In the genomic region with DNA sequence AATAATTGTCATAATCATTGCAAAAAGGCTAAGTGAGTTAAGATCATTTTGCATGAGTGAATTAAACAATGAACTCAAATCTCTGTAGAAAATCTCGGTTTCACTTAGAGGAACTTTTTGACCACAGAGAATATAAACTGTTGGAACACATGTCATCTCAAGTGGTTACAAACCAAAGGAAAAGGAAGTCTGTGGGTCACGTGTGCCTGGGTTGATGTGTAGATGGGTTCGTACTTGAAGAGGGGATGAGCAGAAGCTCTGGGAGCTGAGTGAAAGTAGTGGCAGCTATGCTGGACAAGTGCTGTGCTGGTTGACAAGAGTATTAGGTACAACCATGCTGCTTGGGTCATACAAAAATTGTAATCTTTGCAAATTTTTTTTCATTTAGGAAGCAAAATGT, we compare ENCODE assay signal across 13 cellular contexts. TPM values are rescaled to one million over a fixed set of nuclear protein-coding genes. Genes with fewer than 3 reads are reported as not detected.
A peak's percentile ranks its signal among the peaks of the same experiment; 100 is the strongest.
DNase-seq lines count a peak whose midpoint lies in the region; ATAC-seq and TF ChIP-seq lines count a peak whose summit lies in the region.
"Had no signal": no experiment of that assay in that cellular context is flagged by ENCODE, and none has a peak within 500 bp of the region (broad histone marks: within the 10 kb centered on the region; RNA-seq: fewer than 3 reads in every experiment).

No MANE protein-coding gene starts in this region.

- H3K36me3 Mint-ChIP-seq in activated CD8-positive, alpha-beta T cell treated with anti-CD3 and anti-CD28 coated beads for 36 hours (ENCODE audit: low read depth) = peaks cover 61% of the 10 kb centered on the region

- no peaks in the 10 kb centered on the region for H3K27me3 ChIP-seq in BLaER1

- no peak overlapping the region for H3K27ac ChIP-seq in BLaER1
- H3K27ac ChIP-seq: VCaP had no signal

- H3K4me1 Mint-ChIP-seq in activated CD8-positive, alpha-beta T cell treated with anti-CD3 and anti-CD28 coated beads for 36 hours (ENCODE audit: low read depth) = peaks cover 55% of the 10 kb centered on the region

- H3K36me3 ChIP-seq in BLaER1 = peaks cover 85% of the 10 kb centered on the region

- no peak overlapping the region for H3K4me3 ChIP-seq in BLaER1
- H3K4me3 ChIP-seq: lung had no signal

- no peak overlapping the region for H3K27ac Mint-ChIP-seq in activated CD8-positive, alpha-beta T cell treated with anti-CD3 and anti-CD28 coated beads for 36 hours

- TF ChIP-seq CTCF in activated CD8-positive, alpha-beta T cell treated with anti-CD3 and anti-CD28 coated beads for 36 hours (IDR thresholded peaks at IDR 0.05) = no peak
- no peak for TF ChIP-seq CTCF in GM13976 (IDR thresholded peaks at IDR 0.05; ENCODE audit: borderline replicate concordance, control extremely low read depth, extremely low read depth, insufficient read depth, missing control alignments)

- H3K4me2 ChIP-seq in BLaER1 = peak overlapping the region; percentile 79

- DNase-seq in activated CD8-positive, alpha-beta T cell treated with anti-CD3 and anti-CD28 coated beads for 36 hours = peak; percentile 55
- no peak for DNase-seq in posterior vena cava (ENCODE audit: low spot score)
- no peak for DNase-seq in GM13976 (ENCODE audit: low spot score)
- DNase-seq in iPS-NIHi11 (ENCODE audit: low spot score) = no peak
- DNase-seq in putamen (ENCODE audit: low spot score) = no peak
- DNase-seq: amniotic stem cell, NCI-H2171 had no signal

- H4K20me1 ChIP-seq in BLaER1 = peaks cover 41% of the 10 kb centered on the region

- POLR2A ChIA-PET in activated CD8-positive, alpha-beta T cell treated with anti-CD3 and anti-CD28 coated beads for 36 hours (lab: Charles Lee) = interaction anchor here (1.4 kb wide), 1 partner anchor 60 kb away, joined by 4 read pairs; no protein-coding TSS in a partner anchor

- in situ Hi-C loops in GM13976 (cut with MboI; ENCODE audit: low sequenced_read_pairs, unreplicated experiment) = no loop called here

- H3K9ac ChIP-seq in BLaER1 = no peak overlapping the region

- no peaks in the 10 kb centered on the region for H3K27me3 Mint-ChIP-seq in activated CD8-positive, alpha-beta T cell treated with anti-CD3 and anti-CD28 coated beads for 36 hours

- no peaks in the 10 kb centered on the region for H3K9me3 ChIP-seq in BLaER1

- ATAC-seq in GM18868 (IDR thresholded peaks at IDR 0.05; ENCODE audit: unreplicated experiment) (peak; percentile 76), HG03571 (IDR thresholded peaks at IDR 0.05; ENCODE audit: unreplicated experiment) (peak; percentile 59)
- peak; percentile 65 for ATAC-seq in activated CD8-positive, alpha-beta T cell treated with anti-CD3 and anti-CD28 coated beads for 36 hours
- ATAC-seq: Panc1 had no signal

- CTCF ChIA-PET in activated CD8-positive, alpha-beta T cell treated with anti-CD3 and anti-CD28 coated beads for 36 hours (lab: Charles Lee) = no interaction called here

- H3K4me3 Mint-ChIP-seq in activated CD8-positive, alpha-beta T cell treated with anti-CD3 and anti-CD28 coated beads for 36 hours = no peak overlapping the region

- intact Hi-C loops in activated CD8-positive, alpha-beta T cell treated with anti-CD3 and anti-CD28 coated beads for 36 hours (cut with micrococcal nuclease) = no loop called here
- intact Hi-C loops in posterior vena cava (cut with DNase I) = no loop called here

- no peaks in the 10 kb centered on the region for H3K9me3 Mint-ChIP-seq in activated CD8-positive, alpha-beta T cell treated with anti-CD3 and anti-CD28 coated beads for 36 hours

- H3K4me1 ChIP-seq in BLaER1 = peaks cover 50% of the 10 kb centered on the region

RNA-seq across cellular contexts. Expression of gene GLRX3, which starts 35.0 kb away (rescaled TPM):
- 100 to 1,000 TPM; 109 to 121 TPM for total RNA-seq in activated CD8-positive, alpha-beta T cell treated with anti-CD3 and anti-CD28 coated beads for 36 hours
- 10 to 100 TPM; 48.6 to 73.8 TPM for total RNA-seq in posterior vena cava
